Comparison of ENCODE assay signal across 11 cellular contexts in genomic region chr3:21216598-21216997, GRCh38.
DNase-seq lines count a peak whose midpoint lies in the region; ATAC-seq and TF ChIP-seq lines count a peak whose summit lies in the region.
"Had no signal": no experiment of that assay in that cellular context is flagged by ENCODE, and none has a peak within 500 bp of the region (broad histone marks: within the 10 kb centered on the region; RNA-seq: fewer than 3 reads in every experiment).

No MANE protein-coding gene starts in this region.

- POLR2A ChIA-PET in BJ (lab: Charles Lee), result no interaction called here

- H3K9me3 ChIP-seq in HAP-1 (no peaks in the 10 kb centered on the region), WERI-Rb-1 (ENCODE audit: severe bottlenecking) (peaks cover 3% of the 10 kb centered on the region), iPS DF 6.9 (ENCODE audit: control insufficient read depth, insufficient read depth, low read length) (no peaks in the 10 kb centered on the region)
- H3K9me3 ChIP-seq: gastrocnemius medialis had no signal

- H3K4me3 ChIP-seq in BJ (ENCODE audit: low read depth, low read length) (no peak overlapping the region), HAP-1 (no peak overlapping the region), WERI-Rb-1 (ENCODE audit: low read depth, low read length) (no peak overlapping the region), iPS DF 6.9 (ENCODE audit: low read length) (no peak overlapping the region)
- H3K4me3 ChIP-seq: gastrocnemius medialis, skin epidermis had no signal

- DNase-seq in BJ (ENCODE audit: low read depth) (no peak), HAP-1 (ENCODE audit: low spot score in 2 of 2) (peak; percentile 20 to 38), WERI-Rb-1 (peak; percentile 17), iPS DF 6.9 (ENCODE audit: low read depth, low spot score) (peak; percentile 18), glomerular visceral epithelial cell (ENCODE audit: extremely low spot score) (no peak)
- no peak for DNase-seq in NK-92 treated with Interleukin-12 subunit alpha and Interleukin-12 subunit beta, amount 100 ng/mL, for 24 hours (lab: John Stamatoyannopoulos, UW)
- DNase-seq: gastrocnemius medialis had no signal

- CTCF ChIA-PET in BJ (lab: Yijun Ruan, JAX), result interaction anchor here (0.6 to 2.2 kb wide), 2 partner anchors 10 kb away, joined by 3 to 7 read pairs; no protein-coding TSS in a partner anchor

- no CpG with 5 or more reads among the region's 1 CpG for WGBS in iPS DF 6.9 (ENCODE audit: insufficient coverage, insufficient read length)

- H3K36me3 ChIP-seq in BJ (ENCODE audit: control insufficient read depth, insufficient read depth, low read length) (no peaks in the 10 kb centered on the region), HAP-1 (replicated peaks) (no peaks in the 10 kb centered on the region), WERI-Rb-1 (no peaks in the 10 kb centered on the region), iPS DF 6.9 (ENCODE audit: control insufficient read depth, insufficient read depth, low read length) (no peaks in the 10 kb centered on the region)
- H3K36me3 ChIP-seq: gastrocnemius medialis had no signal

- in situ Hi-C loops in HAP-1 (cut with MboI; ENCODE audit: low sequenced_read_pairs), result no loop called here

- ATAC-seq in HG03520 (IDR thresholded peaks at IDR 0.05; ENCODE audit: unreplicated experiment) (no peak), GM21515 (IDR thresholded peaks at IDR 0.05; ENCODE audit: unreplicated experiment) (no peak)
- ATAC-seq: gastrocnemius medialis, HCT116 had no signal

- no peaks in the 10 kb centered on the region for H3K4me1 ChIP-seq in HAP-1
- H3K4me1 ChIP-seq in iPS DF 6.9 (ENCODE audit: control insufficient read depth, insufficient read depth, low read length), result no peaks in the 10 kb centered on the region
- H3K4me1 ChIP-seq: gastrocnemius medialis had no signal

- H3K27me3 ChIP-seq in BJ (ENCODE audit: control insufficient read depth, insufficient read depth, low read length) (no peaks in the 10 kb centered on the region), HAP-1 (ENCODE audit: low read depth) (no peaks in the 10 kb centered on the region), WERI-Rb-1 (ENCODE audit: insufficient read depth, low read depth, severe bottlenecking) (no peaks in the 10 kb centered on the region), iPS DF 6.9 (ENCODE audit: control insufficient read depth, insufficient read depth, low read length) (no peaks in the 10 kb centered on the region)
- H3K27me3 ChIP-seq: gastrocnemius medialis had no signal

- TF ChIP-seq CTCF in BJ (IDR thresholded peaks at IDR 0.05; ENCODE audit: insufficient read depth, low read depth, low read length) (peak; percentile 46), WERI-Rb-1 (IDR thresholded peaks at IDR 0.05; ENCODE audit: low read depth, low read length) (peak; percentile 69)

- H3K27ac ChIP-seq in WERI-Rb-1, result no peak overlapping the region
- no peak overlapping the region for H3K27ac ChIP-seq in iPS DF 6.9 (ENCODE audit: low read length)
- H3K27ac ChIP-seq: gastrocnemius medialis, skin epidermis had no signal

Comparison
In these comparisons a context has a peak if more than half of its experiments do, and no peak if none do; other contexts are left out.
1. DNase-seq: peak in HAP-1 (2 of 2), WERI-Rb-1 (single experiment) and iPS DF 6.9 (single experiment); none in BJ (single experiment), glomerular visceral epithelial cell (single experiment) and NK-92 treated with Interleukin-12 subunit alpha and Interleukin-12 subunit beta, amount 100 ng/mL, for 24 hours (single experiment).